In the genomic region with DNA sequence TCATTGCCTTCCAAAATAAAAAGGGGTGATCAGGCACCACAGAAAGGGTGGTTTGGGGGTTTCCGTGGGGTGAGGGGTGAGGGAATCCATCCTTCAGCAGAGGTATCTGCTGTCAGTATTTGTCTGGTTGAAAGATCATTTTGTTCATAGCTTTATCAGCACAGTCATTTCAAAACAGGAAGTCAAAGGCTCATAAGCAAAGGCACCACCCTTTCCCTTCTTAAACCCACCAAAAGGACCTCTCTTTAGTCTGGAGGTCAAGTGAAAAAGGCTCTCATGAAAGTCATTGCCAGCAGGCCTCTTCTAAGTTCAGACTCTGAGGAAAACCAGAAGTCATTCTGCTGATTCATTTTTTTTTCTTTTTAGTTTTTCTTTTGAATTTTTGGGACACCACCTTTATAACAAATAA, we compare ENCODE assay signal across 8 cellular contexts. TPM values are rescaled to one million over a fixed set of nuclear protein-coding genes. Genes with fewer than 3 reads are reported as not detected.
DNase-seq lines count a peak whose midpoint lies in the region; ATAC-seq and TF ChIP-seq lines count a peak whose summit lies in the region.

No MANE protein-coding gene starts in this region.

- no peaks in the 10 kb centered on the region for H3K27me3 Mint-ChIP-seq in activated CD4-positive, alpha-beta T cell treated with anti-CD3 and anti-CD28 coated beads, Interleukin-2, amount 10 ng/mL, durations not matched to agents 7 days and 5 days

- H3K4me3 ChIP-seq in mucosa of rectum (ENCODE audit: low read length in 2 of 2): peak overlapping the region in 1 of 2 donors; percentile 29
- no peak overlapping the region for H3K4me3 ChIP-seq in hepatocyte

- H4K20me1 ChIP-seq in hepatocyte (ENCODE audit: insufficient read depth, poor library complexity, severe bottlenecking): peaks cover 5% of the 10 kb centered on the region

- peaks cover 0 to 3% of the 10 kb centered on the region in 2 donors for H3K27me3 ChIP-seq in mucosa of rectum (ENCODE audit: control insufficient read depth in 2 of 2, insufficient read depth in 2 of 2, low read length in 2 of 2)
- peaks cover 3% of the 10 kb centered on the region for H3K27me3 ChIP-seq in hepatocyte

- H3K36me3 Mint-ChIP-seq in activated CD4-positive, alpha-beta T cell treated with anti-CD3 and anti-CD28 coated beads, Interleukin-2, amount 10 ng/mL, durations not matched to agents 7 days and 5 days (ENCODE audit: low read depth): peaks cover 52% of the 10 kb centered on the region

- H3K9me2 ChIP-seq in hepatocyte (replicated peaks; ENCODE audit: insufficient read depth): no peaks in the 10 kb centered on the region

- H3K9ac ChIP-seq in mucosa of rectum (ENCODE audit: low read depth in 1 of 2, low read length in 2 of 2): no peak overlapping the region

- H3K9me3 ChIP-seq in mucosa of rectum (ENCODE audit: control insufficient read depth in 2 of 2, low read length in 2 of 2): no peaks in the 10 kb centered on the region
- H3K9me3 ChIP-seq in hepatocyte (ENCODE audit: low read depth): no peaks in the 10 kb centered on the region

- H3K79me2 ChIP-seq in hepatocyte: peaks cover 24% of the 10 kb centered on the region

- H3K9me3 Mint-ChIP-seq in activated CD4-positive, alpha-beta T cell treated with anti-CD3 and anti-CD28 coated beads, Interleukin-2, amount 10 ng/mL, durations not matched to agents 7 days and 5 days: peaks cover 3% of the 10 kb centered on the region

- peak; percentile 21 to 24 for DNase-seq in activated CD4-positive, alpha-beta T cell treated with anti-CD3 and anti-CD28 coated beads for 4 hours
- no peak for DNase-seq in activated CD4-positive, alpha-beta T cell treated with anti-CD3 and anti-CD28 coated beads, Interleukin-2, amount 50 U/mL, for 48 hours
- peak; percentile 64 for DNase-seq in activated CD4-positive, alpha-beta T cell treated with anti-CD3 and anti-CD28 coated beads, Interleukin-2, amount 10 ng/mL, durations not matched to agents 7 days and 5 days
- DNase-seq in hepatocyte (ENCODE audit: low spot score) (no peak), NCI-H187 treated with DMSO at 0.1 percent for 48 hours (lab: John Stamatoyannopoulos, UW) (no peak)
- no peak for DNase-seq in NK-92 treated with Interleukin-12 subunit alpha and Interleukin-12 subunit beta, amount 100 ng/mL, for 24 hours (lab: John Stamatoyannopoulos, UW)

- POLR2A ChIA-PET in activated CD4-positive, alpha-beta T cell treated with anti-CD3 and anti-CD28 coated beads, Interleukin-2, amount 10 ng/mL, durations not matched to agents 7 days and 5 days (lab: Charles Lee): interaction anchor here (1.0 kb wide), 1 partner anchor 32 kb away, joined by 3 read pairs; no protein-coding TSS in a partner anchor

- peak overlapping the region; percentile 88 for H3K27ac Mint-ChIP-seq in activated CD4-positive, alpha-beta T cell treated with anti-CD3 and anti-CD28 coated beads, Interleukin-2, amount 10 ng/mL, durations not matched to agents 7 days and 5 days

- WGBS in hepatocyte (ENCODE audit: low lambda C conversion rate, missing lambda C conversion rate): 95% methylated on average over 1 of the region's 1 CpG

- no peak overlapping the region for H2AFZ ChIP-seq in hepatocyte

- CTCF ChIA-PET in activated CD4-positive, alpha-beta T cell treated with anti-CD3 and anti-CD28 coated beads, Interleukin-2, amount 10 ng/mL, durations not matched to agents 7 days and 5 days (lab: Charles Lee): no interaction called here

- H3K4me2 ChIP-seq in hepatocyte: no peak overlapping the region

- no peak for TF ChIP-seq CTCF in hepatocyte (IDR thresholded peaks at IDR 0.05; ENCODE audit: poor library complexity)

- H3K4me1 ChIP-seq in mucosa of rectum (ENCODE audit: control insufficient read depth in 2 of 2, insufficient read depth in 2 of 2, low read length in 2 of 2) (peaks cover 5 to 13% of the 10 kb centered on the region in 2 donors), hepatocyte (ENCODE audit: insufficient read depth) (no peaks in the 10 kb centered on the region)

- peak; percentile 70 for ATAC-seq in HG03175 (IDR thresholded peaks at IDR 0.05; ENCODE audit: unreplicated experiment)

- H3K27ac ChIP-seq in mucosa of rectum (ENCODE audit: low read depth in 2 of 2, low read length in 2 of 2) (peak overlapping the region; percentile 31 to 58), hepatocyte (no peak overlapping the region)

- H3K36me3 ChIP-seq in mucosa of rectum (ENCODE audit: control insufficient read depth in 2 of 2, insufficient read depth in 2 of 2, low read length in 2 of 2) (no peaks in the 10 kb centered on the region), hepatocyte (replicated peaks; ENCODE audit: insufficient read depth, low read depth) (no peaks in the 10 kb centered on the region)

- peak overlapping the region; percentile 66 for H3K4me3 Mint-ChIP-seq in activated CD4-positive, alpha-beta T cell treated with anti-CD3 and anti-CD28 coated beads, Interleukin-2, amount 10 ng/mL, durations not matched to agents 7 days and 5 days

- H3K4me1 Mint-ChIP-seq in activated CD4-positive, alpha-beta T cell treated with anti-CD3 and anti-CD28 coated beads, Interleukin-2, amount 10 ng/mL, durations not matched to agents 7 days and 5 days: peaks cover 82% of the 10 kb centered on the region

RNA-seq across cellular contexts. Expression of a gene that starts 6.2 kb away (rescaled TPM):
- total RNA-seq in activated CD4-positive, alpha-beta T cell treated with anti-CD3 and anti-CD28 coated beads, Interleukin-2, amount 10 ng/mL, durations not matched to agents 7 days and 5 days: 10 to 100 TPM; 56.4 to 56.6 TPM
- 4.6 and 5.2 TPM in 2 replicates for total RNA-seq in hepatocyte
- polyA plus RNA-seq in hepatocyte: 8.6 and 8.9 TPM in 2 replicates

Comparison
In these comparisons a context has a peak if more than half of its experiments do, and no peak if none do; other contexts are left out.
1. DNase-seq: peak in activated CD4-positive, alpha-beta T cell treated with anti-CD3 and anti-CD28 coated beads for 4 hours (2 of 2) and activated CD4-positive, alpha-beta T cell treated with anti-CD3 and anti-CD28 coated beads, Interleukin-2, amount 10 ng/mL, durations not matched to agents 7 days and 5 days (single experiment); none in activated CD4-positive, alpha-beta T cell treated with anti-CD3 and anti-CD28 coated beads, Interleukin-2, amount 50 U/mL, for 48 hours (0 of 2), hepatocyte (single experiment), NK-92 treated with Interleukin-12 subunit alpha and Interleukin-12 subunit beta, amount 100 ng/mL, for 24 hours (single experiment) and NCI-H187 treated with DMSO at 0.1 percent for 48 hours (single experiment).